Comparison of ENCODE assay signal across 16 cellular contexts in genomic region chr4:156830356-156830755, GRCh38.
A peak's percentile ranks its signal among the peaks of the same experiment; 100 is the strongest.
DNase-seq lines count a peak whose midpoint lies in the region; ATAC-seq, FAIRE-seq and TF ChIP-seq lines count a peak whose summit lies in the region.
"Had no signal": no experiment of that assay in that cellular context is flagged by ENCODE, and none has a peak within 500 bp of the region (broad histone marks: within the 10 kb centered on the region; RNA-seq: fewer than 3 reads in every experiment).

No MANE protein-coding gene starts in this region.

- H3K4me3 Mint-ChIP-seq in astrocyte (ENCODE audit: unreplicated experiment): no peak overlapping the region
- H3K4me3 Mint-ChIP-seq: activated CD8-positive, alpha-beta memory T cell treated with anti-CD3 and anti-CD28 coated beads, Interleukin-2, amount 10 ng/mL, durations not matched to agents 7 days and 5 days; naive thymus-derived CD8-positive, alpha-beta T cell had no signal

- peaks cover 15% of the 10 kb centered on the region for H3K4me1 Mint-ChIP-seq in astrocyte (ENCODE audit: low read depth, unreplicated experiment)
- H3K4me1 Mint-ChIP-seq: activated CD8-positive, alpha-beta memory T cell treated with anti-CD3 and anti-CD28 coated beads, Interleukin-2, amount 10 ng/mL, durations not matched to agents 7 days and 5 days; naive thymus-derived CD8-positive, alpha-beta T cell had no signal

- peaks cover 9% of the 10 kb centered on the region for H3K36me3 Mint-ChIP-seq in astrocyte (ENCODE audit: low read depth, unreplicated experiment)
- H3K36me3 Mint-ChIP-seq: activated CD8-positive, alpha-beta memory T cell treated with anti-CD3 and anti-CD28 coated beads, Interleukin-2, amount 10 ng/mL, durations not matched to agents 7 days and 5 days; naive thymus-derived CD8-positive, alpha-beta T cell had no signal

- H3K9me3 ChIP-seq in astrocyte (ENCODE audit: insufficient read depth, low read depth, low read length): no peaks in the 10 kb centered on the region

- H3K4me3 ChIP-seq in astrocyte (ENCODE audit: insufficient read depth, low read depth, low read length): no peak overlapping the region

- H3K27me3 ChIP-seq in astrocyte (ENCODE audit: insufficient read depth, low read length): no peaks in the 10 kb centered on the region

- H3K27ac ChIP-seq in astrocyte (ENCODE audit: low read depth, low read length): peak overlapping the region; percentile 59

- H3K27me3 Mint-ChIP-seq in astrocyte (ENCODE audit: low read depth, unreplicated experiment): no peaks in the 10 kb centered on the region
- H3K27me3 Mint-ChIP-seq: activated CD8-positive, alpha-beta memory T cell treated with anti-CD3 and anti-CD28 coated beads, Interleukin-2, amount 10 ng/mL, durations not matched to agents 7 days and 5 days; naive thymus-derived CD8-positive, alpha-beta T cell had no signal

- no peak overlapping the region for H3K27ac Mint-ChIP-seq in astrocyte (ENCODE audit: unreplicated experiment)
- H3K27ac Mint-ChIP-seq: activated CD8-positive, alpha-beta memory T cell treated with anti-CD3 and anti-CD28 coated beads, Interleukin-2, amount 10 ng/mL, durations not matched to agents 7 days and 5 days; naive thymus-derived CD8-positive, alpha-beta T cell had no signal

- peak; percentile 70 for DNase-seq in AG20443 (ENCODE audit: low spot score)
- peak; percentile 5 for DNase-seq in HPDE6-E6E7 (ENCODE audit: extremely low spot score)
- DNase-seq in astrocyte (ENCODE audit: low read depth): peak; percentile 82
- no peak for DNase-seq in left lobe of liver (ENCODE audit: low spot score)
- no peak for DNase-seq in NCI-H226
- no peak for DNase-seq in NCI-H1436 treated with DMSO at 0.1 percent for 48 hours (lab: John Stamatoyannopoulos, UW)
- no peak for DNase-seq in DMS53 (lab: John Stamatoyannopoulos, UW)
- DNase-seq: activated CD4-positive, CD25-positive, alpha-beta regulatory T cell; activated CD8-positive, alpha-beta memory T cell treated with anti-CD3 and anti-CD28 coated beads, Interleukin-2, amount 10 ng/mL, durations not matched to agents 7 days and 5 days; activated naive CD4-positive, alpha-beta T cell treated with anti-CD3 and anti-CD28 coated beads, Interleukin-2, amount 50 U/mL, for 16 hours; cerebellar nuclear complex; GOT3; naive thymus-derived CD8-positive, alpha-beta T cell; stimulated activated CD4-positive, alpha-beta T cell treated with anti-CD3 and anti-CD28 coated beads, Interleukin-2, amount 100 ng/mL, for 24 hours; trophoblast cell had no signal

- H3K4me1 ChIP-seq in astrocyte (ENCODE audit: insufficient read depth, low read length): peaks cover 7% of the 10 kb centered on the region

- H3K9ac ChIP-seq in astrocyte (ENCODE audit: low read length): no peak overlapping the region

- peaks cover 65% of the 10 kb centered on the region for H3K79me2 ChIP-seq in astrocyte (ENCODE audit: insufficient read depth, low read length)

- H3K9me3 Mint-ChIP-seq in astrocyte (ENCODE audit: unreplicated experiment): no peaks in the 10 kb centered on the region

- no peak overlapping the region for H2AFZ ChIP-seq in astrocyte (ENCODE audit: low read depth, low read length)

- FAIRE-seq in astrocyte (lab: Jason Lieb, UNC): peak; percentile 90

- H4K20me1 ChIP-seq in astrocyte (ENCODE audit: insufficient read depth, low read length): no peaks in the 10 kb centered on the region

- ATAC-seq in left lobe of liver (peak; percentile 40), HG03521 (IDR thresholded peaks at IDR 0.05; ENCODE audit: unreplicated experiment) (no peak)
- ATAC-seq: activated CD8-positive, alpha-beta memory T cell treated with anti-CD3 and anti-CD28 coated beads, Interleukin-2, amount 10 ng/mL, durations not matched to agents 7 days and 5 days; naive thymus-derived CD8-positive, alpha-beta T cell had no signal

- H3K4me2 ChIP-seq in astrocyte (ENCODE audit: low read length): peak overlapping the region; percentile 42

- TF ChIP-seq CTCF in astrocyte (IDR thresholded peaks at IDR 0.05; ENCODE audit: insufficient read depth, low read depth, low read length): no peak

- no peaks in the 10 kb centered on the region for H3K36me3 ChIP-seq in astrocyte (ENCODE audit: insufficient read depth, low read length)

Comparison
In these comparisons a context has a peak if more than half of its experiments do, and no peak if none do; other contexts are left out.
1. DNase-seq: peak in AG20443 (single experiment), HPDE6-E6E7 (single experiment) and astrocyte (single experiment); none in left lobe of liver (single experiment), NCI-H226 (single experiment), NCI-H1436 treated with DMSO at 0.1 percent for 48 hours (single experiment) and DMS53 (single experiment).